Comparison of ENCODE assay signal across 9 cellular contexts in genomic region chr1:107974090-107974489, GRCh38. TPM values are rescaled to one million over a fixed set of nuclear protein-coding genes. Genes with fewer than 3 reads are reported as not detected.
"Had no signal": no experiment of that assay in that cellular context is flagged by ENCODE, and none has a peak within 500 bp of the region (broad histone marks: within the 10 kb centered on the region; RNA-seq: fewer than 3 reads in every experiment).

No MANE protein-coding gene starts in this region.

- ATAC-seq: GM23338, HCT116 had no signal

- H3K9me3 ChIP-seq: HAP-1 had no signal

- H3K27ac ChIP-seq: GM23248 had no signal

- H3K9me3 Mint-ChIP-seq: GM23338, H9, HFFc6 had no signal

- DNase-seq: GM23248, GOT3, H7, H9, HCEC 1CT, HFFc6 had no signal

- H3K4me1 ChIP-seq: HAP-1 had no signal

- H3K4me3 Mint-ChIP-seq: GM23338, H9, HFFc6 had no signal

- H3K4me3 ChIP-seq: GM23248, GM23338, HAP-1 had no signal

- H3K4me1 Mint-ChIP-seq: H9 had no signal

- H3K36me3 ChIP-seq: HAP-1 had no signal

- H3K27ac Mint-ChIP-seq: GM23338, H9, HFFc6 had no signal

RNA-seq across cellular contexts. Expression of gene VAV3, which starts 9.1 kb away (rescaled TPM):
- total RNA-seq: HFFc6 had no signal
